In the genomic region with DNA sequence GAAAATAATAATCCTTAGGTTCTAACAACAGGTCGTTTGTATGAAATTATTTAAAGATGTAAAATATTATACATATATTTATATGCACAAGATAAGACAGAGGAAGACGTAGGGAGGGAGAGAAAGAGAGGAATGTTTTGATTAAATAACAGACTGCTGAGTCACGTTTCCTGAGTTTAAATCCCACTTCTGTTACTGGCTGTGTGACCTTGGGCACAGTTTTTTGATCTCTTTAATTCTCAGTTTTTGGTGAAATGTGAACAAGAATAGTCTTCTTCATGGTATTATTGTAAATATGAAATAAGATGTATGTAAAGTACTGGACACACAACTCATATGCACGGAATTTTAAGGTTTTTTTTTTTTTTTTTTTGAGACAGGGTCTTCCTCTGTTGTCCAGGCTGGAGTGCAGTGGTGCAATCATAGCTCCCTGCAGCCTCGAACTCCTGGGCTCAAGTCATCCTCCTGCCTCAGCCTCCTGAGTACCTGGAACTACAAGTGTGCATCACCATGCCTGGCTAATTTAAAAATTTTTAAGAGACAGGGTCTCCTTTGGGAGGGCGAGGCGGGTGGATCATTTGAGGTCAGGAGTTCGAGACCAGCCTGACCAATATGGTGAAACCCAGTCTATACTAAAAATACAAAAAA, we compare ENCODE assay signal across 16 cellular contexts. TPM values are rescaled to one million over a fixed set of nuclear protein-coding genes. Genes with fewer than 3 reads are reported as not detected.
DNase-seq lines count a peak whose midpoint lies in the region; ATAC-seq and TF ChIP-seq lines count a peak whose summit lies in the region.
"Had no signal": no experiment of that assay in that cellular context is flagged by ENCODE, and none has a peak within 500 bp of the region (broad histone marks: within the 10 kb centered on the region; RNA-seq: fewer than 3 reads in every experiment).

No MANE protein-coding gene starts in this region.

- H3K27me3 Mint-ChIP-seq in Calu3 (ENCODE audit: unreplicated experiment): no peaks in the 10 kb centered on the region

- H3K4me3 Mint-ChIP-seq in Calu3 (ENCODE audit: low read depth, unreplicated experiment): no peak overlapping the region
- H3K4me3 Mint-ChIP-seq: activated T-cell treated with anti-CD3 and anti-CD28 coated beads, Interleukin-2, amount 50 U/mL, for 4 hours; stimulated activated effector memory CD8-positive, alpha-beta T cell treated with anti-CD3 and anti-CD28 coated beads, Interleukin-12 subunit alpha, Interleukin-12 subunit beta, amount 100 ng/mL, for 72 hours; T-cell had no signal

- no peaks in the 10 kb centered on the region for H3K27me3 ChIP-seq in mesendoderm (ENCODE audit: insufficient read depth, low read length, poor library complexity)
- H3K27me3 ChIP-seq: adrenal gland, BLaER1 had no signal

- no peak overlapping the region for H4K8ac ChIP-seq in mesendoderm (ENCODE audit: low read depth, low read length)

- no TSS peak for BruUV-seq in Calu3 (replicated peaks; lab: Mats Ljungman, UMichigan)

- peaks cover 11% of the 10 kb centered on the region for H3K4me1 Mint-ChIP-seq in Calu3 (ENCODE audit: low read depth, unreplicated experiment)

- peaks cover 5% of the 10 kb centered on the region for H3K9me3 Mint-ChIP-seq in Calu3 (ENCODE audit: low read depth, unreplicated experiment)
- H3K9me3 Mint-ChIP-seq: activated T-cell treated with anti-CD3 and anti-CD28 coated beads, Interleukin-2, amount 50 U/mL, for 4 hours; stimulated activated effector memory CD8-positive, alpha-beta T cell treated with anti-CD3 and anti-CD28 coated beads, Interleukin-12 subunit alpha, Interleukin-12 subunit beta, amount 100 ng/mL, for 72 hours had no signal

- H3K36me3 ChIP-seq in mesendoderm (ENCODE audit: control insufficient read depth, insufficient read depth, low read length): no peaks in the 10 kb centered on the region
- H3K36me3 ChIP-seq: adrenal gland, BLaER1 had no signal

- peaks cover 19% of the 10 kb centered on the region for H3K36me3 Mint-ChIP-seq in Calu3 (ENCODE audit: insufficient read depth, unreplicated experiment)
- H3K36me3 Mint-ChIP-seq: stimulated activated effector memory CD8-positive, alpha-beta T cell treated with anti-CD3 and anti-CD28 coated beads, Interleukin-12 subunit alpha, Interleukin-12 subunit beta, amount 100 ng/mL, for 72 hours; T-cell had no signal

- H2BK15ac ChIP-seq in mesendoderm (replicated peaks; ENCODE audit: low read depth): no peak overlapping the region

- H3K79me1 ChIP-seq in mesendoderm (ENCODE audit: low read length): no peaks in the 10 kb centered on the region

- H4K5ac ChIP-seq in mesendoderm (ENCODE audit: low read length): no peak overlapping the region

- CTCF ChIA-PET in Calu3 (lab: Charles Lee): interaction anchor here (0.6 to 0.7 kb wide), 3 partner anchors 56 to 328 kb away, joined by 3 to 7 read pairs (median 4); no protein-coding TSS in a partner anchor

- DNase-seq in Calu3 (no peak), OCI-M1 (lab: John Stamatoyannopoulos, UW) (peak; percentile 23), choroid plexus epithelial cell (ENCODE audit: low read depth) (peak; percentile 60), mesendoderm (peak; percentile 41), Ammon's horn (ENCODE audit: low spot score) (no peak), SIG-M5 treated with dmso at 0.1 percent for 504 hours (lab: John Stamatoyannopoulos, UW; ENCODE audit: unreplicated experiment) (no peak)
- no peak for DNase-seq in activated CD4-positive, alpha-beta T cell treated with anti-CD3 and anti-CD28 coated beads, Interleukin-2, amount 50 U/mL, for 4 hours
- DNase-seq: activated CD4-positive, alpha-beta T cell treated with anti-CD3 and anti-CD28 coated beads for 48 hours; activated T-cell treated with anti-CD3 and anti-CD28 coated beads, Interleukin-2, amount 50 U/mL, for 4 hours; adrenal gland; NCI-H2081 treated with DMSO at 0.1 percent for 48 hours; stimulated activated CD4-positive, alpha-beta T cell treated with anti-CD3 and anti-CD28 coated beads, Interleukin-4, amount 100 ng/mL, for 24 hours; T-cell had no signal

- WGBS in mesendoderm (ENCODE audit: extremely low coverage, insufficient coverage, low lambda C conversion rate): 100% methylated on average over 1 of the region's 8 CpGs

- no peak for TF ChIP-seq CTCF in Calu3 (IDR thresholded peaks at IDR 0.05; ENCODE audit: unreplicated experiment)
- TF ChIP-seq CTCF in choroid plexus epithelial cell (conservative IDR thresholded peaks at IDR 0.05; ENCODE audit: low read depth, low read length): no peak

- H3K4ac ChIP-seq in mesendoderm (ENCODE audit: low read depth, low read length): no peak overlapping the region

- H2BK120ac ChIP-seq in mesendoderm (ENCODE audit: low read depth, low read length): no peak overlapping the region

- ATAC-seq in GM18520 (IDR thresholded peaks at IDR 0.05; ENCODE audit: unreplicated experiment): no peak
- ATAC-seq: activated T-cell treated with anti-CD3 and anti-CD28 coated beads, Interleukin-2, amount 50 U/mL, for 4 hours; stimulated activated effector memory CD8-positive, alpha-beta T cell treated with anti-CD3 and anti-CD28 coated beads, Interleukin-12 subunit alpha, Interleukin-12 subunit beta, amount 100 ng/mL, for 72 hours; T-cell had no signal

- H3K4me3 ChIP-seq in choroid plexus epithelial cell (ENCODE audit: low read depth, low read length) (no peak overlapping the region), mesendoderm (ENCODE audit: low read length) (no peak overlapping the region)
- H3K4me3 ChIP-seq: adrenal gland, BLaER1 had no signal

- H3K18ac ChIP-seq in mesendoderm (ENCODE audit: low read length): no peak overlapping the region

- H2AK5ac ChIP-seq in mesendoderm (ENCODE audit: low read length): no peak overlapping the region

- no peak overlapping the region for H2BK5ac ChIP-seq in mesendoderm (ENCODE audit: low read length)

- H3K27ac ChIP-seq in mesendoderm (ENCODE audit: low read depth, low read length): no peak overlapping the region
- H3K27ac ChIP-seq: BLaER1 had no signal

- H3K4me2 ChIP-seq in mesendoderm (ENCODE audit: low read length): no peak overlapping the region

- no peaks in the 10 kb centered on the region for H3K4me1 ChIP-seq in mesendoderm (ENCODE audit: control insufficient read depth, low read depth, low read length)

- H3K56ac ChIP-seq in mesendoderm (ENCODE audit: low read length): no peak overlapping the region

- no peak overlapping the region for H3K23ac ChIP-seq in mesendoderm (ENCODE audit: low read length)

- no peaks in the 10 kb centered on the region for H3K79me2 ChIP-seq in mesendoderm (ENCODE audit: control insufficient read depth, insufficient read depth, low read length)

- H3K27ac Mint-ChIP-seq in Calu3 (ENCODE audit: unreplicated experiment): peak overlapping the region; percentile 81
- H3K27ac Mint-ChIP-seq: stimulated activated effector memory CD8-positive, alpha-beta T cell treated with anti-CD3 and anti-CD28 coated beads, Interleukin-12 subunit alpha, Interleukin-12 subunit beta, amount 100 ng/mL, for 72 hours; T-cell had no signal

- intact Hi-C loops in Calu3 (cut with micrococcal nuclease; ENCODE audit: unreplicated experiment): loop anchor here (5.0 kb wide), 1 partner anchor 33 kb away; no protein-coding TSS in a partner anchor

- no peak overlapping the region for H3K9ac ChIP-seq in mesendoderm (ENCODE audit: low read length)
- H3K9ac ChIP-seq: BLaER1 had no signal

RNA-seq across cellular contexts. Expression of a gene that starts 42.6 kb away (rescaled TPM):
- total RNA-seq in Calu3 (2022): 33.0 and 42.2 TPM in 2 replicates
- polyA plus RNA-seq in mesendoderm (2013, experiment 1 of 2): 43.7 TPM
- 40.0 TPM for polyA plus RNA-seq in mesendoderm (2013, experiment 2 of 2)

Comparison
In these comparisons a context has a peak if more than half of its experiments do, and no peak if none do; other contexts are left out.
1. DNase-seq: peak in OCI-M1 (single experiment), choroid plexus epithelial cell (single experiment) and mesendoderm (single experiment); none in Calu3 (single experiment), Ammon's horn (single experiment), SIG-M5 treated with dmso at 0.1 percent for 504 hours (single experiment) and activated CD4-positive, alpha-beta T cell treated with anti-CD3 and anti-CD28 coated beads, Interleukin-2, amount 50 U/mL, for 4 hours (0 of 2).